15 cellular contexts compared by ENCODE assay signal in genomic region chr11:123742778-123743177, GRCh38. TPM values are rescaled to one million over a fixed set of nuclear protein-coding genes. Genes with fewer than 3 reads are reported as not detected.
DNase-seq lines count a peak whose midpoint lies in the region; ATAC-seq and TF ChIP-seq lines count a peak whose summit lies in the region.
"Had no signal": no experiment of that assay in that cellular context is flagged by ENCODE, and none has a peak within 500 bp of the region (broad histone marks: within the 10 kb centered on the region; RNA-seq: fewer than 3 reads in every experiment).

No MANE protein-coding gene starts in this region.

- H3K9ac ChIP-seq in smooth muscle cell (ENCODE audit: low read depth): no peak overlapping the region

- ATAC-seq in left ventricle myocardium superior: no peak
- no peak for ATAC-seq in activated naive CD8-positive, alpha-beta T cell treated with anti-CD3 and anti-CD28 coated beads, Interleukin-2, amount 50 U/mL, for 24 hours
- ATAC-seq in HG02678 (IDR thresholded peaks at IDR 0.05; ENCODE audit: unreplicated experiment): no peak
- no peak for ATAC-seq in left colon
- ATAC-seq in GM21390 (IDR thresholded peaks at IDR 0.05; ENCODE audit: unreplicated experiment): no peak
- ATAC-seq: activated CD4-positive, CD25-positive, alpha-beta regulatory T cell treated with anti-CD3 and anti-CD28 coated beads, Interleukin-2, amount 50 U/mL, for 24 hours; activated T-cell treated with anti-CD3 and anti-CD28 coated beads, Interleukin-2, amount 50 U/mL, for 4 hours had no signal

- TF ChIP-seq CTCF in cardiac muscle cell (IDR thresholded peaks at IDR 0.05; ENCODE audit: low read depth, low read length): no peak
- TF ChIP-seq CTCF in smooth muscle cell (IDR thresholded peaks at IDR 0.05; ENCODE audit: borderline replicate concordance, insufficient read depth, poor library complexity, severe bottlenecking): no peak

- H4K20me1 ChIP-seq in smooth muscle cell (ENCODE audit: low read depth): peaks cover 5% of the 10 kb centered on the region

- H3K4me3 Mint-ChIP-seq in activated naive CD8-positive, alpha-beta T cell treated with anti-CD3 and anti-CD28 coated beads, Interleukin-2, amount 50 U/mL, for 24 hours: peak overlapping the region; percentile 88

- no peaks in the 10 kb centered on the region for H3K27me3 ChIP-seq in cardiac muscle cell
- no peaks in the 10 kb centered on the region for H3K27me3 ChIP-seq in smooth muscle cell (ENCODE audit: low read depth)

- intact Hi-C loops in left ventricle myocardium superior (cut with micrococcal nuclease): no loop called here
- intact Hi-C loops in left colon (cut with DNase I, micrococcal nuclease): no loop called here

- DNase-seq in cardiac muscle cell (ENCODE audit: low read depth in 1 of 2, low spot score in 1 of 2) (no peak), left ventricle myocardium superior (no peak), inferior parietal cortex (ENCODE audit: extremely low spot score) (peak; percentile 35), smooth muscle cell (lab: John Stamatoyannopoulos, UW; ENCODE audit: unreplicated experiment) (no peak), left colon (no peak)
- DNase-seq in activated naive CD8-positive, alpha-beta T cell treated with anti-CD3 and anti-CD28 coated beads, Interleukin-2, amount 50 U/mL, for 24 hours: no peak
- DNase-seq: activated T-cell treated with anti-CD3 and anti-CD28 coated beads, Interleukin-2, amount 50 U/mL, for 4 hours; KBM-7; naive B cell had no signal

- H3K27ac ChIP-seq in cardiac muscle cell (peak overlapping the region; percentile 61), smooth muscle cell (ENCODE audit: low read depth) (no peak overlapping the region)

- no peaks in the 10 kb centered on the region for H3F3A ChIP-seq in smooth muscle cell (ENCODE audit: low read depth)

- H3K27me3 Mint-ChIP-seq in activated naive CD8-positive, alpha-beta T cell treated with anti-CD3 and anti-CD28 coated beads, Interleukin-2, amount 50 U/mL, for 24 hours: peaks cover 6% of the 10 kb centered on the region

- peak overlapping the region; percentile 100 for H2AFZ ChIP-seq in smooth muscle cell (ENCODE audit: low read depth)

- H3K4me2 ChIP-seq in smooth muscle cell: peak overlapping the region; percentile 97

- 53% methylated on average over 4 of the region's 4 CpGs for WGBS in smooth muscle cell (ENCODE audit: low lambda C conversion rate)

- H3K9me3 Mint-ChIP-seq in activated naive CD8-positive, alpha-beta T cell treated with anti-CD3 and anti-CD28 coated beads, Interleukin-2, amount 50 U/mL, for 24 hours: no peaks in the 10 kb centered on the region
- H3K9me3 Mint-ChIP-seq: activated T-cell treated with anti-CD3 and anti-CD28 coated beads, Interleukin-2, amount 50 U/mL, for 4 hours had no signal

- peaks cover 27% of the 10 kb centered on the region for H3K79me2 ChIP-seq in smooth muscle cell (ENCODE audit: low read depth)

- H3K4me1 Mint-ChIP-seq in activated naive CD8-positive, alpha-beta T cell treated with anti-CD3 and anti-CD28 coated beads, Interleukin-2, amount 50 U/mL, for 24 hours: peaks cover 29% of the 10 kb centered on the region

- H3K4me1 ChIP-seq in cardiac muscle cell (ENCODE audit: low read depth) (peaks cover 12% of the 10 kb centered on the region), smooth muscle cell (ENCODE audit: low read depth) (peaks cover 18% of the 10 kb centered on the region)

- H3K36me3 ChIP-seq in cardiac muscle cell (no peaks in the 10 kb centered on the region), smooth muscle cell (ENCODE audit: low read depth) (no peaks in the 10 kb centered on the region)

- H3K9me3 ChIP-seq in cardiac muscle cell (ENCODE audit: low read depth) (no peaks in the 10 kb centered on the region), smooth muscle cell (replicated peaks; ENCODE audit: low read depth) (no peaks in the 10 kb centered on the region)

- H3K4me3 ChIP-seq in cardiac muscle cell: peak overlapping the region; percentile 99
- no peak overlapping the region for H3K4me3 ChIP-seq in smooth muscle cell

- H3K27ac Mint-ChIP-seq in activated naive CD8-positive, alpha-beta T cell treated with anti-CD3 and anti-CD28 coated beads, Interleukin-2, amount 50 U/mL, for 24 hours: no peak overlapping the region

- H3K36me3 Mint-ChIP-seq in activated naive CD8-positive, alpha-beta T cell treated with anti-CD3 and anti-CD28 coated beads, Interleukin-2, amount 50 U/mL, for 24 hours (ENCODE audit: low read depth): peaks cover 15% of the 10 kb centered on the region

RNA-seq across cellular contexts. Expression of gene ZNF202, which starts 1.3 kb away (rescaled TPM):
- total RNA-seq in cardiac muscle cell (11.8 and 12.0 TPM in 2 replicates), left ventricle myocardium superior (4.1 TPM), smooth muscle cell (3.6 and 6.3 TPM in 2 replicates), left colon (1 to 10 TPM; 7.5 to 7.7 TPM)
- polyA plus RNA-seq in cardiac muscle cell (4.8 and 8.3 TPM in 2 replicates), smooth muscle cell (6.1 and 6.2 TPM in 2 replicates)

RNA-seq across cellular contexts. Expression of gene OR6X1, which starts 11.5 kb away (rescaled TPM):
- total RNA-seq in cardiac muscle cell (not detected in 2 replicates), left ventricle myocardium superior (not detected), smooth muscle cell (not detected in 2 replicates), left colon (not detected)
- polyA plus RNA-seq in cardiac muscle cell (not detected in 2 replicates), smooth muscle cell (not detected in 2 replicates)
- total RNA-seq: activated T-cell treated with anti-CD3 and anti-CD28 coated beads, Interleukin-2, amount 50 U/mL, for 4 hours; bronchial epithelial cell; SK-MEL-5 had no signal
- polyA plus RNA-seq: esophagus had no signal
